In the genomic region with DNA sequence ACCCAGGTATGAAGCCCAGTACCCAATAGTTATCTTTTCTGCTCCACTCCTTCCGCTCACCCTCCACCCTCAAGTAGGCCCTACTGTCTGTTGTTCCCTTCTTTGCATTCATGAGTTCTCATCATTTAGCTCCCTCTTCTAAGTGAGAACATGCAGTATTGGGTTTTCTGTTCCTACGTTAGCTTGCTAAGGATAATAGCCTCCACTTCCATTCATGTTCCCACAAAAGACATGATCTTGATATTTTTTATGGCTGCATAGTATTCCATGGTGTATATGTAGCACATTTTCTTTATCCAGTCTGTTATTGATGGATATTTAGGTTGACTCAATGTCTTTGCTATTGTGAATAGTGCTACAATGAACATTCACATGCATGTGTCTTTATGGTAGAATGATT, we compare ENCODE assay signal across 24 cellular contexts.
"Had no signal": no experiment of that assay in that cellular context is flagged by ENCODE, and none has a peak within 500 bp of the region (broad histone marks: within the 10 kb centered on the region; RNA-seq: fewer than 3 reads in every experiment).

No MANE protein-coding gene starts in this region.

- H3K27me3 ChIP-seq: esophagus squamous epithelium, heart right ventricle, neutrophil, right lobe of liver, stomach, tibial artery had no signal

- DNase-seq: effector memory CD8-positive, alpha-beta T cell; esophagus squamous epithelium; foreskin melanocyte; glutamatergic neuron; heart right ventricle; hippocampal formation; left ventricle myocardium superior; lower lobe of right lung; naive thymus-derived CD8-positive, alpha-beta T cell; right lobe of liver; small intestine; stimulated activated CD4-positive, alpha-beta T cell treated with anti-CD3 and anti-CD28 coated beads, Interleukin-15, amount 100 ng/mL, for 24 hours; stimulated activated CD4-positive, alpha-beta T cell treated with anti-CD3 and anti-CD28 coated beads, Interleukin-2, amount 100 ng/mL, for 48 hours; stimulated activated CD8-positive, alpha-beta memory T cell treated with anti-CD3 and anti-CD28 coated beads, Interleukin-4, amount 100 ng/mL, for 48 hours; stimulated activated naive CD4-positive, alpha-beta T cell treated with Interleukin-2 at 50 U/mL for 16 hours; stomach; tibial artery had no signal

- H3K4me1 ChIP-seq: parathyroid adenoma had no signal

- H3K9ac ChIP-seq: parathyroid adenoma had no signal

- H3K4me3 ChIP-seq: coronary artery, esophagus squamous epithelium, heart right ventricle, lower lobe of right lung, right lobe of liver, stomach, tibial artery had no signal

- H3K27me3 Mint-ChIP-seq: type B pancreatic cell had no signal

- H3K4me3 Mint-ChIP-seq: effector memory CD8-positive, alpha-beta T cell; type B pancreatic cell had no signal

- H3K27ac Mint-ChIP-seq: effector memory CD8-positive, alpha-beta T cell; progenitor cell of endocrine pancreas; type B pancreatic cell had no signal

- H3K9me3 Mint-ChIP-seq: effector memory CD8-positive, alpha-beta T cell; naive thymus-derived CD8-positive, alpha-beta T cell; type B pancreatic cell had no signal

- H2AFZ ChIP-seq: parathyroid adenoma had no signal

- FAIRE-seq: endometrium, keratinocyte, small intestine had no signal

- ATAC-seq: effector memory CD8-positive, alpha-beta T cell; heart right ventricle; left ventricle myocardium superior; lower lobe of right lung; naive thymus-derived CD8-positive, alpha-beta T cell; right lobe of liver had no signal

- H3K27ac ChIP-seq: coronary artery, esophagus squamous epithelium, heart right ventricle, neutrophil, parathyroid adenoma, right lobe of liver had no signal

- H3K36me3 ChIP-seq: esophagus squamous epithelium, heart right ventricle, lower lobe of right lung, neutrophil, right lobe of liver, stomach, tibial artery had no signal

- H3K9me3 ChIP-seq: esophagus squamous epithelium, heart right ventricle, lower lobe of right lung, neutrophil, right lobe of liver, stomach, tibial artery had no signal

- H3K79me2 ChIP-seq: parathyroid adenoma had no signal
